Comparison of ENCODE assay signal across 12 cellular contexts in the genomic region with DNA sequence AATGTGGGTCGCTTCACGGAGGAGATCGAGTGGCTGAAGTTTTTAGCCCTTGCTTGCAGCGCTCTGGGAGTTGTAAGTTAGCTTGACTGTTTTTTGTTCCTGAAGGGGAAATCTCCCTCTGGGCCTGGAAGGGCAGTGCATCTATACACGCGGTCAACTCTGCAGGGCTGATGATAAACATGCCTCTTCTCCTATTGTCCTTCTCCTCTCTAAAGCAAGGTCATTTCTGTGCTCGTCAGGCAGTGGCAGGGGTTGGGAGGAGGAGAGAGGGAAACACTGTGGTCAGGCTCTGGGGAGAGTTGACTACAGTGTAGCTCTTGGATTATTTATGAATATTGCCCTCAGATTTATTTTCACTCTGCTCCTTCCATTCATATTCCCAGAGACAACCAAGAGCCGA. TPM values are rescaled to one million over a fixed set of nuclear protein-coding genes. Genes with fewer than 3 reads are reported as not detected.
"Had no signal": no experiment of that assay in that cellular context is flagged by ENCODE, and none has a peak within 500 bp of the region (broad histone marks: within the 10 kb centered on the region; RNA-seq: fewer than 3 reads in every experiment).

No MANE protein-coding gene starts in this region.

RNA-seq across cellular contexts. Expression of gene ROPN1B, which starts 8.1 kb away (rescaled TPM):
- total RNA-seq: activated CD4-positive, alpha-beta memory T cell treated with anti-CD3 and anti-CD28 coated beads, Interleukin-2, amount 10 ng/mL, durations not matched to agents 7 days and 5 days; activated CD4-positive, alpha-beta T cell treated with anti-CD3 and anti-CD28 coated beads for 36 hours; activated CD4-positive, alpha-beta T cell treated with anti-CD3 and anti-CD28 coated beads, Interleukin-2, amount 10 ng/mL, durations not matched to agents 7 days and 5 days; activated CD8-positive, alpha-beta memory T cell treated with anti-CD3 and anti-CD28 coated beads, Interleukin-2, amount 10 ng/mL, durations not matched to agents 7 days and 5 days; activated CD8-positive, alpha-beta T cell treated with anti-CD3 and anti-CD28 coated beads, Interleukin-2, amount 10 ng/mL, durations not matched to agents 7 days and 5 days; activated naive CD8-positive, alpha-beta T cell treated with anti-CD3 and anti-CD28 coated beads, Interleukin-2, amount 10 ng/mL, durations not matched to agents 7 days and 5 days; activated T-helper 2 cell treated with anti-CD3 and anti-CD28 coated beads, Interferon-gamma antibody, Interleukin-2, Interleukin-4, amounts not matched to agents 10 μg/mL and 5 μg/mL and 100 μg/mL, durations not matched to agents 14 hours and 24 hours and 36 hours; ascending aorta; T-cell; T-helper 1 cell treated with Interleukin-12 subunit alpha and Interleukin-12 subunit beta and Interleukin-4 antibody, amounts not matched to agents 30 ng/mL and 1 ng/mL, for 36 hours; T-helper 17 cell; T-helper 2 cell treated with Interferon-gamma antibody and Interleukin-4, amounts not matched to agents 100 ng/mL and 5 ng/mL, for 36 hours had no signal
